Comparison of ENCODE assay signal across 13 cellular contexts in genomic region chr15:66404122-66404521, GRCh38. TPM values are rescaled to one million over a fixed set of nuclear protein-coding genes. Genes with fewer than 3 reads are reported as not detected.
A peak's percentile ranks its signal among the peaks of the same experiment; 100 is the strongest.
DNase-seq lines count a peak whose midpoint lies in the region; ATAC-seq, FAIRE-seq and TF ChIP-seq lines count a peak whose summit lies in the region.
"Had no signal": no experiment of that assay in that cellular context is flagged by ENCODE, and none has a peak within 500 bp of the region (broad histone marks: within the 10 kb centered on the region; RNA-seq: fewer than 3 reads in every experiment).

No MANE protein-coding gene starts in this region.

- H3K27ac Mint-ChIP-seq in CD4-positive, alpha-beta T cell = peak overlapping the region; percentile 70
- peak overlapping the region; percentile 94 to 96 (median 95) for H3K27ac Mint-ChIP-seq in H9
- H3K27ac Mint-ChIP-seq in naive thymus-derived CD4-positive, alpha-beta T cell = peak overlapping the region in 8 of 9 donors; percentile 10 to 95 (median 68)

- peaks cover 3% of the 10 kb centered on the region for H3K79me1 ChIP-seq in H9 (ENCODE audit: insufficient read depth, low read depth, low read length, poor library complexity, severe bottlenecking)

- H2BK5ac ChIP-seq in H9 (ENCODE audit: insufficient read length, low read length) = no peak overlapping the region

- H3K36me3 ChIP-seq in GM12878 (ENCODE audit: control insufficient read depth in 2 of 2, insufficient read depth in 2 of 2, low read length in 1 of 2) = peaks cover 0 to 2% of the 10 kb centered on the region in 2 experiments; a peak in 2 of 4 replicates
- H3K36me3 ChIP-seq in naive thymus-derived CD4-positive, alpha-beta T cell (ENCODE audit: control insufficient read depth in 2 of 3, insufficient read depth in 3 of 3, low read length in 3 of 3) = no peaks in the 10 kb centered on the region
- H3K36me3 ChIP-seq: pancreas had no signal

- H2BK15ac ChIP-seq in H9 (ENCODE audit: low read depth, low read length) = no peak overlapping the region

- no peak overlapping the region for H3T11ph ChIP-seq in H9 (ENCODE audit: low read length)

- no peaks in the 10 kb centered on the region for H4K20me1 ChIP-seq in H9 (ENCODE audit: control insufficient read depth, insufficient read depth, insufficient read length)
- H4K20me1 ChIP-seq in GM12878 (ENCODE audit: control insufficient read depth, insufficient read depth) = peaks cover 1% of the 10 kb centered on the region

- no CpG with 5 or more reads among the region's 8 CpGs for WGBS in H9 (ENCODE audit: extremely low coverage, insufficient read length, low lambda C conversion rate)
- 87% methylated on average over 8 of the region's 8 CpGs for WGBS in GM12878 (ENCODE audit: insufficient coverage, insufficient replicate concordance, low lambda C conversion rate, missing lambda C conversion rate)

- H3K18ac ChIP-seq in H9 (ENCODE audit: insufficient read length, low read depth, low read length) = no peak overlapping the region

- H3K9me3 Mint-ChIP-seq in CD4-positive, alpha-beta T cell = no peaks in the 10 kb centered on the region
- no peaks in the 10 kb centered on the region for H3K9me3 Mint-ChIP-seq in H9
- H3K9me3 Mint-ChIP-seq in naive thymus-derived CD4-positive, alpha-beta T cell = peaks cover 0 to 2% (median 0%) of the 10 kb centered on the region in 11 donors

- no peak overlapping the region for H3K23ac ChIP-seq in H9 (ENCODE audit: insufficient read length, low read depth, low read length)

- 0 out of 2 replicates have a peak overlapping the region, but pooled peaks have one; percentile 16 for H3K14ac ChIP-seq in H9 (ENCODE audit: insufficient read depth, low read length)

- H3K4me3 ChIP-seq in GM12878 = 0 out of 2 replicates have a peak overlapping the region, but pooled peaks have one; percentile 32
- H3K4me3 ChIP-seq in naive thymus-derived CD4-positive, alpha-beta T cell (ENCODE audit: low read length) = no peak overlapping the region
- H3K4me3 ChIP-seq: pancreas had no signal

- no peaks in the 10 kb centered on the region for H3K9me3 ChIP-seq in CD4-positive, alpha-beta T cell (ENCODE audit: control insufficient read depth, low read length)
- no peaks in the 10 kb centered on the region for H3K9me3 ChIP-seq in H9 (ENCODE audit: control insufficient read depth, low read depth, low read length)
- no peaks in the 10 kb centered on the region for H3K9me3 ChIP-seq in GM12878 (replicated peaks; ENCODE audit: control insufficient read depth, insufficient read depth, low read length)
- no peaks in the 10 kb centered on the region for H3K9me3 ChIP-seq in naive thymus-derived CD4-positive, alpha-beta T cell (ENCODE audit: control insufficient read depth in 2 of 3, low read length in 3 of 3)
- H3K9me3 ChIP-seq: pancreas, spleen had no signal

- H3K4ac ChIP-seq in H9 (ENCODE audit: low read depth, low read length) = no peak overlapping the region

- no peak overlapping the region for H3K4me2 ChIP-seq in H9 (ENCODE audit: insufficient read depth, insufficient read length, low read length)
- H3K4me2 ChIP-seq in GM12878 (ENCODE audit: control insufficient read depth, insufficient read depth) = peak overlapping the region; percentile 57

- DNase-seq in CD4-positive, alpha-beta T cell = no peak
- no peak for DNase-seq in H9
- no peak for DNase-seq in GM12878 (ENCODE audit: low read depth, low spot score)
- no peak for DNase-seq in naive thymus-derived CD4-positive, alpha-beta T cell
- DNase-seq in amygdala (lab: John Stamatoyannopoulos, UW) = no peak
- no peak for DNase-seq in hippocampal formation (lab: John Stamatoyannopoulos, UW)
- DNase-seq: DMS79 treated with DMSO at 0.1 percent for 48 hours; effector CD4-positive, alpha-beta T cell; NCI-H2029 treated with DMSO at 0.1 percent for 48 hours; NCI-H526 treated with DMSO at 0.1 percent for 48 hours; pancreas; spleen had no signal

- H3K9ac ChIP-seq in H9 (ENCODE audit: extremely low read depth, insufficient read length, low read length) = peak overlapping the region; percentile 1
- H3K9ac ChIP-seq in GM12878 (ENCODE audit: control insufficient read depth, insufficient read depth, low read length) = no peak overlapping the region

- CTCF ChIA-PET in CD4-positive, alpha-beta T cell (lab: Charles Lee) = interaction anchor here (0.8 to 5.8 kb wide), 6 partner anchors 9 to 94 kb away, joined by 3 to 34 read pairs (median 6); partner anchors contain the start of genes MAP2K1 and SNAPC5
- CTCF ChIA-PET in GM12878 (lab: Yijun Ruan, JAX) = interaction anchor here (1.0 to 6.0 kb wide), 12 partner anchors 9 to 94 kb away, joined by 4 to 69 read pairs (median 12); partner anchors contain the start of genes MAP2K1 and SNAPC5
- CTCF ChIA-PET in naive thymus-derived CD4-positive, alpha-beta T cell (lab: Charles Lee) = interaction anchor here (1.0 to 4.4 kb wide), 3 partner anchors 13 to 94 kb away, joined by 3 to 20 read pairs (median 3); partner anchors contain the start of gene SNAPC5

- intact Hi-C loops in CD4-positive, alpha-beta T cell (cut with DNase I, micrococcal nuclease) = loop anchor here in 1 of 2 experiments (5.0 kb wide), 1 partner anchor 47 kb away; the partner anchor contains the start of gene TIPIN
- intact Hi-C loops in GM12878 (cut with micrococcal nuclease; ENCODE audit: unreplicated experiment) = loop anchor here (2.0 kb wide), 1 partner anchor 13 kb away; no protein-coding TSS in a partner anchor
- intact Hi-C loops in naive thymus-derived CD4-positive, alpha-beta T cell (cut with micrococcal nuclease) = loop anchor here in 1 of 2 donors (5.0 kb wide), 1 partner anchor 68 kb away; no protein-coding TSS in a partner anchor

- peaks cover 92% of the 10 kb centered on the region for H3K4me1 Mint-ChIP-seq in CD4-positive, alpha-beta T cell (ENCODE audit: low read depth)
- peaks cover 58 to 74% of the 10 kb centered on the region in 2 experiments for H3K4me1 Mint-ChIP-seq in H9
- peaks cover 59 to 96% (median 89%) of the 10 kb centered on the region in 7 donors for H3K4me1 Mint-ChIP-seq in naive thymus-derived CD4-positive, alpha-beta T cell

- no peak for ATAC-seq in CD4-positive, alpha-beta T cell (ENCODE audit: poor library complexity)
- ATAC-seq in GM12878 (no peak), HG03520 (IDR thresholded peaks at IDR 0.05; ENCODE audit: unreplicated experiment) (no peak)
- ATAC-seq in naive thymus-derived CD4-positive, alpha-beta T cell = no peak

- no peak overlapping the region for H3K27ac ChIP-seq in CD4-positive, alpha-beta T cell (ENCODE audit: low read depth, low read length)
- H3K27ac ChIP-seq in H9 (ENCODE audit: insufficient read length, low read depth, low read length) = peak overlapping the region; percentile 81
- H3K27ac ChIP-seq in GM12878 (ENCODE audit: control insufficient read depth, insufficient read depth) = peak overlapping the region; percentile 75
- H3K27ac ChIP-seq in naive thymus-derived CD4-positive, alpha-beta T cell (ENCODE audit: low read depth, low read length) = no peak overlapping the region

- H3K27me3 Mint-ChIP-seq in CD4-positive, alpha-beta T cell = no peaks in the 10 kb centered on the region
- no peaks in the 10 kb centered on the region for H3K27me3 Mint-ChIP-seq in H9 (ENCODE audit: low read depth)
- H3K27me3 Mint-ChIP-seq in naive thymus-derived CD4-positive, alpha-beta T cell = no peaks in the 10 kb centered on the region

- H4K8ac ChIP-seq in H9 (replicated peaks; ENCODE audit: insufficient read length, low read depth, low read length) = no peak overlapping the region

- H3K23me2 ChIP-seq in H9 (ENCODE audit: insufficient read length, low read depth, low read length, poor library complexity, severe bottlenecking) = no peaks in the 10 kb centered on the region

- POLR2A ChIA-PET in CD4-positive, alpha-beta T cell (lab: Charles Lee) = interaction anchor here (0.6 to 1.9 kb wide), 7 partner anchors 8 to 1752 kb away, joined by 3 to 11 read pairs (median 3); partner anchors contain the start of genes RPL4 and ZWILCH
- POLR2A ChIA-PET in GM12878 (lab: Charles Lee) = interaction anchor here (1.0 to 7.6 kb wide), 10 partner anchors 9 to 110 kb away, joined by 3 to 120 read pairs (median 6); partner anchors contain the start of genes MAP2K1, RPL4 and TIPIN
- POLR2A ChIA-PET in naive thymus-derived CD4-positive, alpha-beta T cell (lab: Charles Lee) = interaction anchor here (0.9 to 1.8 kb wide), 5 partner anchors 11 to 101 kb away, joined by 3 to 5 read pairs (median 4); partner anchors contain the start of genes MAP2K1, RPL4 and ZWILCH

- RAD21 ChIA-PET in GM12878 (lab: Charles Lee; ENCODE audit: unreplicated experiment) = interaction anchor here (0.8 to 7.6 kb wide), 11 partner anchors 9 to 94 kb away, joined by 3 to 119 read pairs (median 11); partner anchors contain the start of genes MAP2K1 and SNAPC5

- H3K4me3 Mint-ChIP-seq in CD4-positive, alpha-beta T cell = peak overlapping the region; percentile 85
- H3K4me3 Mint-ChIP-seq in H9 = peak overlapping the region in 1 of 2 experiments; percentile 15; a peak in 1 of 5 replicates
- peak overlapping the region; percentile 53 to 89 (median 82) for H3K4me3 Mint-ChIP-seq in naive thymus-derived CD4-positive, alpha-beta T cell

- H2AFZ ChIP-seq in H9 (ENCODE audit: low read length) = no peak overlapping the region
- no peak overlapping the region for H2AFZ ChIP-seq in GM12878 (ENCODE audit: control insufficient read depth, low read depth, low read length)

- in situ Hi-C loops in GM12878 (cut with MboI) = no loop called here

- no peak for TF ChIP-seq RAD21 in GM12878 (IDR thresholded peaks at IDR 0.05; ENCODE audit: insufficient read depth, low read depth, low read length)

- H2BK120ac ChIP-seq in H9 (ENCODE audit: low read depth, low read length, poor library complexity, severe bottlenecking) = no peak overlapping the region

- peaks cover 17% of the 10 kb centered on the region; the same call in 1 of the 2 replicates for H3K79me2 ChIP-seq in H9 (ENCODE audit: insufficient read depth, low read length)
- peaks cover 98% of the 10 kb centered on the region for H3K79me2 ChIP-seq in GM12878 (ENCODE audit: control insufficient read depth, insufficient read depth, low read length)

- H4K91ac ChIP-seq in H9 (ENCODE audit: insufficient read length, low read depth, low read length) = no peak overlapping the region

- SMC1A ChIA-PET in GM12878 (lab: Charles Lee; ENCODE audit: uncharacterized antibody, unreplicated experiment) = interaction anchor here (1.2 to 8.2 kb wide), 12 partner anchors 10 to 483 kb away, joined by 4 to 95 read pairs (median 14); partner anchors contain the start of genes MAP2K1, RPL4 and ZWILCH

- no peak for TF ChIP-seq POLR2A in GM12878 (IDR thresholded peaks at IDR 0.05; ENCODE audit: low read depth, low read length)

- H2BK12ac ChIP-seq in H9 (ENCODE audit: insufficient read length, low read depth, low read length) = no peak overlapping the region

- no peak for TF ChIP-seq CTCF in CD4-positive, alpha-beta T cell (IDR thresholded peaks at IDR 0.05)
- TF ChIP-seq CTCF in H9 (conservative IDR thresholded peaks at IDR 0.05) = no peak
- no peak for TF ChIP-seq CTCF in GM12878 (IDR thresholded peaks at IDR 0.05 in 2 of 3, conservative IDR thresholded peaks at IDR 0.05 in 1 of 3; ENCODE audit: control insufficient read depth in 2 of 3, extremely low read depth in 1 of 3, insufficient read depth in 1 of 3, low read depth in 3 of 3, low read length in 3 of 3)

- BruUV-seq in GM12878 (replicated peaks; lab: Mats Ljungman, UMichigan) = no TSS peak

- no peak overlapping the region for H4K5ac ChIP-seq in H9 (ENCODE audit: insufficient read length, low read depth, low read length)

- peaks cover 11% of the 10 kb centered on the region for H3K36me3 Mint-ChIP-seq in CD4-positive, alpha-beta T cell (ENCODE audit: low read depth)
- H3K36me3 Mint-ChIP-seq in H9 (ENCODE audit: insufficient read depth in 1 of 3, low read depth in 3 of 3) = peaks cover 3 to 8% (median 6%) of the 10 kb centered on the region in 3 experiments; a peak in 5 of 7 replicates
- peaks cover 0 to 26% (median 0%) of the 10 kb centered on the region in 5 donors for H3K36me3 Mint-ChIP-seq in naive thymus-derived CD4-positive, alpha-beta T cell

- H3K27me3 ChIP-seq in CD4-positive, alpha-beta T cell (ENCODE audit: control insufficient read depth, insufficient read depth, low read length) = no peaks in the 10 kb centered on the region
- H3K27me3 ChIP-seq in H9 (ENCODE audit: insufficient read depth, low read length) = no peaks in the 10 kb centered on the region
- H3K27me3 ChIP-seq in GM12878 (replicated peaks in 1 of 2; ENCODE audit: control insufficient read depth in 2 of 2, insufficient read depth in 2 of 2, low read length in 1 of 2) = no peaks in the 10 kb centered on the region
- no peaks in the 10 kb centered on the region for H3K27me3 ChIP-seq in naive thymus-derived CD4-positive, alpha-beta T cell (ENCODE audit: control insufficient read depth in 2 of 2, insufficient read depth in 2 of 2, low read length in 2 of 2)
- H3K27me3 ChIP-seq: pancreas, spleen had no signal

- FAIRE-seq in GM12878 (lab: Jason Lieb, UNC) = no peak
- FAIRE-seq: pancreas had no signal

- H3K4me1 ChIP-seq in H9 (ENCODE audit: insufficient read depth, low read length) = peaks cover 19% of the 10 kb centered on the region; the same call in 1 of the 2 replicates
- H3K4me1 ChIP-seq in GM12878 (ENCODE audit: control insufficient read depth, insufficient read depth, low read length) = peaks cover 67% of the 10 kb centered on the region
- H3K4me1 ChIP-seq in naive thymus-derived CD4-positive, alpha-beta T cell (ENCODE audit: control insufficient read depth in 2 of 2, insufficient read depth in 2 of 2, low read length in 2 of 2) = peaks cover 20 to 71% of the 10 kb centered on the region in 2 donors

- H3K56ac ChIP-seq in H9 (ENCODE audit: insufficient read length, low read depth, low read length) = no peak overlapping the region

- no peak overlapping the region for H2AK5ac ChIP-seq in H9 (ENCODE audit: insufficient read length, low read length)

- no peak for TF ChIP-seq EP300 in GM12878 (IDR thresholded peaks at IDR 0.05; ENCODE audit: borderline replicate concordance in 1 of 2, control insufficient read depth in 1 of 2, low read depth in 2 of 2, low read length in 2 of 2)

- H2BK20ac ChIP-seq in H9 (ENCODE audit: low read depth, low read length, poor library complexity, severe bottlenecking) = no peak overlapping the region

RNA-seq across cellular contexts. Expression of gene MAP2K1, which starts 17.4 kb away (rescaled TPM):
- total RNA-seq in CD4-positive, alpha-beta T cell = 10 to 100 TPM; 33.8 to 34.7 TPM
- total RNA-seq in H9 (2021) (50.4 and 50.8 TPM in 2 replicates), GM12878 (2014; rRNA removed) (50.0 and 55.5 TPM in 2 replicates), GM12878 (2014; rRNA removed; fragmentation: Illumina TruSeq; extraction: Trizol) (28.1 and 30.1 TPM in 2 replicates), GM12878 (2021) (66.1 and 68.9 TPM in 2 replicates)
- total RNA-seq in GM12878 (2013; cell fraction: nucleolus; rRNA removed) = 57.1 and 60.7 TPM in 2 replicates
- 43.7 TPM for polyA plus RNA-seq in GM12878 (2011; ENCODE audit: low read depth)
- polyA plus RNA-seq in GM12878 (2011; rRNA removed) (101 and 112 TPM in 2 replicates), GM12878 (2014; fragmentation: Illumina TruSeq; extraction: Trizol) (41.6 and 47.2 TPM in 2 replicates), GM12878 (2014; fragmentation: Nextera tagmentation; extraction: Ambion mirVana) (10 to 100 TPM; 11.2 to 17.7 TPM), GM12878 (2014; rRNA removed) (62.1 and 63.2 TPM in 2 replicates), GM12878 (2016; fragmentation: Nextera tagmentation; extraction: Ambion mirVana) (10 to 100 TPM; 72.8 to 79.4 TPM)
- polyA plus RNA-seq in GM12878 (2011; cell fraction: cytosol; rRNA removed) = 60.8 and 86.0 TPM in 2 replicates
- 40.4 and 44.1 TPM in 2 replicates for polyA plus RNA-seq in GM12878 (2011; cell fraction: nucleus; rRNA removed)
- 54.2 and 71.2 TPM in 2 replicates for polyA plus RNA-seq in GM12878 (2012)
- 37.0 and 45.6 TPM in 2 replicates for polyA minus RNA-seq in GM12878 (2011; rRNA and poly(A)+ RNA removed)
- 15.0 and 16.3 TPM in 2 replicates for polyA minus RNA-seq in GM12878 (2011; cell fraction: cytosol; rRNA and poly(A)+ RNA removed)
- polyA minus RNA-seq in GM12878 (2011; cell fraction: nucleus; rRNA and poly(A)+ RNA removed) = 17.0 and 21.6 TPM in 2 replicates
- total RNA-seq in naive thymus-derived CD4-positive, alpha-beta T cell = 10 to 100 TPM; 37.7 to 97.2 (median 47.5) TPM
- polyA plus RNA-seq in naive thymus-derived CD4-positive, alpha-beta T cell = 10 to 100 TPM; 37.2 to 45.0 TPM

RNA-seq across cellular contexts. Expression of gene TIPIN, which starts 47.6 kb away (rescaled TPM):
- total RNA-seq in CD4-positive, alpha-beta T cell = 1 to 10 TPM; 3.7 to 3.9 TPM
- total RNA-seq in H9 (2021) (26.9 and 28.3 TPM in 2 replicates), GM12878 (2014; rRNA removed) (26.7 and 29.3 TPM in 2 replicates), GM12878 (2014; rRNA removed; fragmentation: Illumina TruSeq; extraction: Trizol) (37.7 and 41.1 TPM in 2 replicates), GM12878 (2021) (26.2 and 30.3 TPM in 2 replicates)
- 45.4 TPM in 2 replicates for total RNA-seq in GM12878 (2013; cell fraction: nucleolus; rRNA removed)
- 11.7 TPM for polyA plus RNA-seq in GM12878 (2011; ENCODE audit: low read depth)
- polyA plus RNA-seq in GM12878 (2011; rRNA removed) (21.1 and 32.4 TPM in 2 replicates), GM12878 (2014; fragmentation: Illumina TruSeq; extraction: Trizol) (53.1 and 71.8 TPM in 2 replicates), GM12878 (2014; fragmentation: Nextera tagmentation; extraction: Ambion mirVana) (10 to 100 TPM; 52.8 to 59.2 TPM), GM12878 (2014; rRNA removed) (23.3 and 28.5 TPM in 2 replicates), GM12878 (2016; fragmentation: Nextera tagmentation; extraction: Ambion mirVana) (10 to 100 TPM; 62.8 to 69.2 TPM)
- polyA plus RNA-seq in GM12878 (2011; cell fraction: cytosol; rRNA removed) = 8.6 and 10.2 TPM in 2 replicates
- polyA plus RNA-seq in GM12878 (2011; cell fraction: nucleus; rRNA removed) = 9.0 and 12.8 TPM in 2 replicates
- polyA plus RNA-seq in GM12878 (2012) = 16.4 and 18.7 TPM in 2 replicates
- 9.5 and 16.7 TPM in 2 replicates for polyA minus RNA-seq in GM12878 (2011; rRNA and poly(A)+ RNA removed)
- polyA minus RNA-seq in GM12878 (2011; cell fraction: cytosol; rRNA and poly(A)+ RNA removed) = 4.9 and 12.9 TPM in 2 replicates
- 6.0 and 12.4 TPM in 2 replicates for polyA minus RNA-seq in GM12878 (2011; cell fraction: nucleus; rRNA and poly(A)+ RNA removed)
- total RNA-seq in naive thymus-derived CD4-positive, alpha-beta T cell = 10 to 100 TPM in 2 of 5 experiments, 1 to 10 TPM in 3; 3.8 to 28.2 (median 9.9) TPM
- 10 to 100 TPM in 1 of 2 donors, 1 to 10 TPM in 1; 6.1 to 11.1 TPM for polyA plus RNA-seq in naive thymus-derived CD4-positive, alpha-beta T cell

Comparison
In these comparisons a context has a peak if more than half of its experiments do, and no peak if none do; other contexts are left out.
1. H3K27ac ChIP-seq: peak in H9 (single experiment) and GM12878 (single experiment); none in CD4-positive, alpha-beta T cell (single experiment) and naive thymus-derived CD4-positive, alpha-beta T cell (single experiment).
2. Peak in every context shown above with its lines, with median percentiles within 50 percentile points of each other: H3K27ac Mint-ChIP-seq.